ENCODE assay signal across 9 cellular contexts in genomic region chr3:161770532-161771386, GRCh38.
DNase-seq lines count a peak whose midpoint lies in the region; ATAC-seq and TF ChIP-seq lines count a peak whose summit lies in the region.
"Had no signal": no experiment of that assay in that cellular context is flagged by ENCODE, and none has a peak within 500 bp of the region (broad histone marks: within the 10 kb centered on the region; RNA-seq: fewer than 3 reads in every experiment).

No MANE protein-coding gene starts in this region.

- DNase-seq in T-helper 1 cell (no peak), MM.1S (peak; percentile 100), AG08396 (ENCODE audit: low spot score) (no peak), inferior parietal cortex (ENCODE audit: extremely low spot score) (no peak)
- no peak for DNase-seq in stimulated activated effector memory CD8-positive, alpha-beta T cell treated with anti-CD3 and anti-CD28 coated beads, Interleukin-12 subunit alpha, Interleukin-12 subunit beta, amount 100 ng/mL, for 72 hours (ENCODE audit: low spot score in 2 of 2)
- no peak for DNase-seq in naive thymus-derived CD8-positive, alpha-beta T cell
- DNase-seq: retina had no signal

- no peaks in the 10 kb centered on the region for H3K9me2 ChIP-seq in MM.1S (replicated peaks; ENCODE audit: insufficient read depth, low read length)

- peak; percentile 89 for ATAC-seq in HG02759 (IDR thresholded peaks at IDR 0.05; ENCODE audit: unreplicated experiment)
- peak; percentile 57 for ATAC-seq in stimulated activated effector memory CD8-positive, alpha-beta T cell treated with anti-CD3 and anti-CD28 coated beads, Interleukin-12 subunit alpha, Interleukin-12 subunit beta, amount 100 ng/mL, for 72 hours
- ATAC-seq in naive thymus-derived CD8-positive, alpha-beta T cell = no peak

- no peaks in the 10 kb centered on the region for H3K9me3 ChIP-seq in MM.1S (replicated peaks; ENCODE audit: insufficient read depth, low read length)

- TF ChIP-seq CTCF in MM.1S (IDR thresholded peaks at IDR 0.05; ENCODE audit: low read length) = peak; percentile 30

- POLR2A ChIA-PET in naive thymus-derived CD8-positive, alpha-beta T cell (lab: Charles Lee) = no interaction called here

- peaks cover 31% of the 10 kb centered on the region for H3F3A ChIP-seq in MM.1S (ENCODE audit: insufficient read depth, low read length)

- peak overlapping the region; percentile 93 for H3K27ac ChIP-seq in MM.1S (ENCODE audit: low read length)

- H3K27me3 Mint-ChIP-seq in T-helper 1 cell treated with Interleukin-12 subunit alpha and Interleukin-12 subunit beta and Interleukin-4 antibody, amounts not matched to agents 30 μg/mL and 1 μg/mL, for 36 hours (ENCODE audit: low read depth) = no peaks in the 10 kb centered on the region
- H3K27me3 Mint-ChIP-seq in naive thymus-derived CD8-positive, alpha-beta T cell = peaks cover 0 to 2% (median 0%) of the 10 kb centered on the region in 5 donors

- H2AFZ ChIP-seq in MM.1S (ENCODE audit: low read length) = peak overlapping the region; percentile 29

- peak overlapping the region; percentile 59 for H3K27ac Mint-ChIP-seq in T-helper 1 cell treated with Interleukin-12 subunit alpha and Interleukin-12 subunit beta and Interleukin-4 antibody, amounts not matched to agents 30 μg/mL and 1 μg/mL, for 36 hours
- no peak overlapping the region for H3K27ac Mint-ChIP-seq in stimulated activated effector memory CD8-positive, alpha-beta T cell treated with anti-CD3 and anti-CD28 coated beads, Interleukin-12 subunit alpha, Interleukin-12 subunit beta, amount 100 ng/mL, for 72 hours
- no peak overlapping the region for H3K27ac Mint-ChIP-seq in naive thymus-derived CD8-positive, alpha-beta T cell

- H3K4me1 ChIP-seq in MM.1S (ENCODE audit: low read length) = peaks cover 52% of the 10 kb centered on the region

- no peaks in the 10 kb centered on the region for H3K27me3 ChIP-seq in MM.1S (replicated peaks; ENCODE audit: insufficient read depth, low read length)

- no peak overlapping the region for H3K4me3 Mint-ChIP-seq in T-helper 1 cell treated with Interleukin-12 subunit alpha and Interleukin-12 subunit beta and Interleukin-4 antibody, amounts not matched to agents 30 μg/mL and 1 μg/mL, for 36 hours
- no peak overlapping the region for H3K4me3 Mint-ChIP-seq in stimulated activated effector memory CD8-positive, alpha-beta T cell treated with anti-CD3 and anti-CD28 coated beads, Interleukin-12 subunit alpha, Interleukin-12 subunit beta, amount 100 ng/mL, for 72 hours
- H3K4me3 Mint-ChIP-seq in naive thymus-derived CD8-positive, alpha-beta T cell = no peak overlapping the region

- peak overlapping the region; percentile 63 for H3K9ac ChIP-seq in MM.1S (ENCODE audit: low read length)

- H3K9me3 Mint-ChIP-seq in T-helper 1 cell treated with Interleukin-12 subunit alpha and Interleukin-12 subunit beta and Interleukin-4 antibody, amounts not matched to agents 30 μg/mL and 1 μg/mL, for 36 hours = no peaks in the 10 kb centered on the region
- peaks cover 3% of the 10 kb centered on the region for H3K9me3 Mint-ChIP-seq in stimulated activated effector memory CD8-positive, alpha-beta T cell treated with anti-CD3 and anti-CD28 coated beads, Interleukin-12 subunit alpha, Interleukin-12 subunit beta, amount 100 ng/mL, for 72 hours
- peaks cover 0 to 4% (median 0%) of the 10 kb centered on the region in 9 donors for H3K9me3 Mint-ChIP-seq in naive thymus-derived CD8-positive, alpha-beta T cell

- H3K4me3 ChIP-seq in MM.1S (ENCODE audit: low read length) = peak overlapping the region; percentile 27; the same call in 1 of the 2 replicates

- H3K36me3 Mint-ChIP-seq in T-helper 1 cell treated with Interleukin-12 subunit alpha and Interleukin-12 subunit beta and Interleukin-4 antibody, amounts not matched to agents 30 μg/mL and 1 μg/mL, for 36 hours (ENCODE audit: low read depth) = no peaks in the 10 kb centered on the region
- H3K36me3 Mint-ChIP-seq in stimulated activated effector memory CD8-positive, alpha-beta T cell treated with anti-CD3 and anti-CD28 coated beads, Interleukin-12 subunit alpha, Interleukin-12 subunit beta, amount 100 ng/mL, for 72 hours = no peaks in the 10 kb centered on the region
- no peaks in the 10 kb centered on the region for H3K36me3 Mint-ChIP-seq in naive thymus-derived CD8-positive, alpha-beta T cell

- H4K20me1 ChIP-seq in MM.1S (ENCODE audit: insufficient read depth, low read length) = no peaks in the 10 kb centered on the region

- H3K4me1 Mint-ChIP-seq in T-helper 1 cell treated with Interleukin-12 subunit alpha and Interleukin-12 subunit beta and Interleukin-4 antibody, amounts not matched to agents 30 μg/mL and 1 μg/mL, for 36 hours (ENCODE audit: low read depth) = peaks cover 8% of the 10 kb centered on the region
- H3K4me1 Mint-ChIP-seq in stimulated activated effector memory CD8-positive, alpha-beta T cell treated with anti-CD3 and anti-CD28 coated beads, Interleukin-12 subunit alpha, Interleukin-12 subunit beta, amount 100 ng/mL, for 72 hours = no peaks in the 10 kb centered on the region
- no peaks in the 10 kb centered on the region for H3K4me1 Mint-ChIP-seq in naive thymus-derived CD8-positive, alpha-beta T cell

- no peaks in the 10 kb centered on the region for H3K36me3 ChIP-seq in MM.1S (replicated peaks; ENCODE audit: insufficient read depth, low read length)

- H3K4me2 ChIP-seq in MM.1S (ENCODE audit: low read depth, low read length) = peak overlapping the region; percentile 48

- H3K79me2 ChIP-seq in MM.1S (ENCODE audit: low read length) = no peaks in the 10 kb centered on the region

Comparison
In these comparisons a context has a peak if more than half of its experiments do, and no peak if none do; other contexts are left out.
1. ATAC-seq: peak in HG02759 (single experiment) and stimulated activated effector memory CD8-positive, alpha-beta T cell treated with anti-CD3 and anti-CD28 coated beads, Interleukin-12 subunit alpha, Interleukin-12 subunit beta, amount 100 ng/mL, for 72 hours (single experiment); none in naive thymus-derived CD8-positive, alpha-beta T cell (0 of 2).